Comparison of ENCODE assay signal across 23 cellular contexts in genomic region chr17:50778988-50779387, GRCh38. TPM values are rescaled to one million over a fixed set of nuclear protein-coding genes. Genes with fewer than 3 reads are reported as not detected.
"Had no signal": no experiment of that assay in that cellular context is flagged by ENCODE, and none has a peak within 500 bp of the region (broad histone marks: within the 10 kb centered on the region; RNA-seq: fewer than 3 reads in every experiment).

No MANE protein-coding gene starts in this region.

- H3K4me3 ChIP-seq: MG63, SJSA1, SK-N-MC had no signal

- H3K27ac ChIP-seq: SJSA1, SK-N-MC had no signal

- DNase-seq: KBM-7, MG63, NCI-H1092, NCI-H1105 treated with DMSO at 0.1 percent for 48 hours, NCI-H1417 treated with DMSO at 0.1 percent for 48 hours, NCI-H146, NCI-H1694 treated with DMSO at 0.1 percent for 48 hours, NCI-H1930, NCI-H2081, NCI-H2107, NCI-H2227 treated with DMSO at 0.1 percent for 48 hours, NCI-H524, NCI-H526 treated with DMSO at 0.1 percent for 48 hours, NCI-H774, Right ventricle myocardium superior, RPMI8226, SIG-M5 had no signal

- H3K9me3 ChIP-seq: MG63 had no signal

- H3K27me3 ChIP-seq: MG63, SJSA1 had no signal

- FAIRE-seq: RCC 7860 had no signal

- H3K36me3 ChIP-seq: MG63, SJSA1 had no signal

- H3K4me1 ChIP-seq: SJSA1 had no signal

RNA-seq across cellular contexts. Expression of gene ANKRD40CL, which starts 11.7 kb away (rescaled TPM):
- total RNA-seq: HT1080, NCI-H460, Right ventricle myocardium superior, SJSA1 had no signal
- polyA plus RNA-seq: IgD-negative memory B cell had no signal

RNA-seq across cellular contexts. Expression of gene WFIKKN2, which starts 56.4 kb away (rescaled TPM):
- total RNA-seq: HT1080, NCI-H460, SJSA1 had no signal
- polyA plus RNA-seq: IgD-negative memory B cell had no signal
